8 cellular contexts compared by ENCODE assay signal in the genomic region with DNA sequence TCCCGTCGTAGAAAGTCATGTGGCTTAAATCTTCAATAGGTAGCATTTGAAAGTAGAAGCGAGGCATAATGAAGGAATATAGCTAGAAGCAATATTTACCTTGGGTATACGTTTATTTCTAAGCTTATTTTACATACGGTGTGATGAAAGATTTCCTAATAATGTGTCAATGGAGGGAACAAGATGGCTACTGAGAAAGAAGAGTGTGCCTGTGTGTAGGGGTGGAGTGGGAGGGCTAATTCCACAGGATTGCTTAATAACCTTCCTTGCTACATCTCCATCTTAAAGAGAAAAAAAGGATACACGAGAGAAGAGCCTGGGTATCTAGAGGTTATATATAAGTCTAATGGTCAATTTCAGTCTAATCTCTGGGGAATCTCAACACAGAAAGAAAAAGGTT. TPM values are rescaled to one million over a fixed set of nuclear protein-coding genes. Genes with fewer than 3 reads are reported as not detected.
DNase-seq lines count a peak whose midpoint lies in the region; ATAC-seq and TF ChIP-seq lines count a peak whose summit lies in the region.

No MANE protein-coding gene starts in this region.

- TF ChIP-seq EP300 in upper lobe of left lung (IDR thresholded peaks at IDR 0.05) = no peak

- POLR2A ChIA-PET in CD8-positive, alpha-beta T cell (lab: Charles Lee) = interaction anchor here (0.7 kb wide), 1 partner anchor 1302 kb away, joined by 4 read pairs; no protein-coding TSS in a partner anchor

- ATAC-seq in CD8-positive, alpha-beta T cell = no peak
- ATAC-seq in upper lobe of left lung (ENCODE audit: low FRiP score in 2 of 2) = no peak
- ATAC-seq in HG03095 (IDR thresholded peaks at IDR 0.05; ENCODE audit: unreplicated experiment) = no peak
- no peak for ATAC-seq in HG03135 (IDR thresholded peaks at IDR 0.05; ENCODE audit: unreplicated experiment)

- peaks cover 42% of the 10 kb centered on the region for H3K4me1 Mint-ChIP-seq in CD8-positive, alpha-beta T cell (ENCODE audit: low read depth)
- peaks cover 51% of the 10 kb centered on the region for H3K4me1 Mint-ChIP-seq in chondrocyte (ENCODE audit: low read depth)
- peaks cover 35% of the 10 kb centered on the region for H3K4me1 Mint-ChIP-seq in neural crest cell

- H3K36me3 Mint-ChIP-seq in CD8-positive, alpha-beta T cell = peaks cover 10% of the 10 kb centered on the region
- H3K36me3 Mint-ChIP-seq in chondrocyte (ENCODE audit: low read depth) (peaks cover 2% of the 10 kb centered on the region), neural crest cell (ENCODE audit: low read depth) (no peaks in the 10 kb centered on the region)

- H3K4me1 ChIP-seq in CD8-positive, alpha-beta T cell (ENCODE audit: insufficient read depth, low read length) = peaks cover 16% of the 10 kb centered on the region
- H3K4me1 ChIP-seq in upper lobe of left lung (peaks cover 11 to 36% (median 23%) of the 10 kb centered on the region in 4 donors), BE2C (no peaks in the 10 kb centered on the region)

- no peaks in the 10 kb centered on the region for H3K9me3 Mint-ChIP-seq in CD8-positive, alpha-beta T cell
- H3K9me3 Mint-ChIP-seq in chondrocyte (ENCODE audit: low read depth) = no peaks in the 10 kb centered on the region
- H3K9me3 Mint-ChIP-seq in neural crest cell = no peaks in the 10 kb centered on the region

- no peak overlapping the region for H3K27ac ChIP-seq in CD8-positive, alpha-beta T cell (ENCODE audit: low read depth, low read length)
- peak overlapping the region in 1 of 4 donors; percentile 98 for H3K27ac ChIP-seq in upper lobe of left lung

- DNase-seq in CD8-positive, alpha-beta T cell = no peak
- DNase-seq in NCI-H2227 treated with DMSO at 0.1 percent for 48 hours (lab: John Stamatoyannopoulos, UW) (peak; percentile 26), chondrocyte (ENCODE audit: low spot score) (no peak), neural crest cell (ENCODE audit: low read depth, low spot score) (no peak), upper lobe of left lung (no peak), BE2C (no peak)

- H3K27me3 Mint-ChIP-seq in CD8-positive, alpha-beta T cell (ENCODE audit: low read depth) = peaks cover 4% of the 10 kb centered on the region
- H3K27me3 Mint-ChIP-seq in chondrocyte (ENCODE audit: low read depth) (no peaks in the 10 kb centered on the region), neural crest cell (ENCODE audit: low read depth) (no peaks in the 10 kb centered on the region)

- H3K36me3 ChIP-seq in CD8-positive, alpha-beta T cell (ENCODE audit: insufficient read depth, low read length) = no peaks in the 10 kb centered on the region
- H3K36me3 ChIP-seq in upper lobe of left lung (no peaks in the 10 kb centered on the region), BE2C (no peaks in the 10 kb centered on the region)

- WGBS in upper lobe of left lung, 2 donors = 60 to 67% methylated on average over 6 of the region's 6 CpGs

- intact Hi-C loops in CD8-positive, alpha-beta T cell (cut with DNase I, micrococcal nuclease) = no loop called here

- peak overlapping the region; percentile 25 for H3K27ac Mint-ChIP-seq in CD8-positive, alpha-beta T cell
- H3K27ac Mint-ChIP-seq in chondrocyte (ENCODE audit: unreplicated experiment) = peak overlapping the region; percentile 100
- no peak overlapping the region for H3K27ac Mint-ChIP-seq in neural crest cell (ENCODE audit: unreplicated experiment)

- CTCF ChIA-PET in CD8-positive, alpha-beta T cell (lab: Charles Lee) = no interaction called here

- no peak for TF ChIP-seq CTCF in CD8-positive, alpha-beta T cell (IDR thresholded peaks at IDR 0.05)
- no peak for TF ChIP-seq CTCF in chondrocyte (IDR thresholded peaks at IDR 0.05)
- no peak for TF ChIP-seq CTCF in neural crest cell (conservative IDR thresholded peaks at IDR 0.05)
- no peak for TF ChIP-seq CTCF in upper lobe of left lung (IDR thresholded peaks at IDR 0.05)
- no peak for TF ChIP-seq CTCF in BE2C (IDR thresholded peaks at IDR 0.05; ENCODE audit: low read depth, low read length)

- no peak for TF ChIP-seq POLR2A in upper lobe of left lung (IDR thresholded peaks at IDR 0.05)

- peak overlapping the region; percentile 47 for H3K4me3 Mint-ChIP-seq in CD8-positive, alpha-beta T cell
- H3K4me3 Mint-ChIP-seq in chondrocyte (ENCODE audit: unreplicated experiment) = peak overlapping the region; percentile 92
- peak overlapping the region; percentile 99 for H3K4me3 Mint-ChIP-seq in neural crest cell

- H3K4me3 ChIP-seq in CD8-positive, alpha-beta T cell (ENCODE audit: low read depth, low read length) = no peak overlapping the region
- H3K4me3 ChIP-seq in upper lobe of left lung (peak overlapping the region in 1 of 4 donors; percentile 88), BE2C (ENCODE audit: low read depth, low read length) (no peak overlapping the region)

- H3K27me3 ChIP-seq in CD8-positive, alpha-beta T cell (ENCODE audit: insufficient read depth, low read length) = no peaks in the 10 kb centered on the region
- H3K27me3 ChIP-seq in upper lobe of left lung = no peaks in the 10 kb centered on the region
- no peaks in the 10 kb centered on the region for H3K27me3 ChIP-seq in BE2C

- no peaks in the 10 kb centered on the region for H3K9me3 ChIP-seq in CD8-positive, alpha-beta T cell (ENCODE audit: low read length)
- H3K9me3 ChIP-seq in upper lobe of left lung = no peaks in the 10 kb centered on the region
- no peaks in the 10 kb centered on the region for H3K9me3 ChIP-seq in BE2C

RNA-seq across cellular contexts. Expression of gene SPART, which starts 2.0 kb away (rescaled TPM):
- 10 to 100 TPM; 16.2 to 20.1 TPM for total RNA-seq in CD8-positive, alpha-beta T cell
- total RNA-seq in chondrocyte (93.6 to 97.1 TPM (median 95.6 TPM) in 3 replicates), neural crest cell (70.6 and 70.9 TPM in 2 replicates), upper lobe of left lung (10 to 100 TPM; 30.4 to 86.7 (median 47.9) TPM)
- 7.6 TPM for polyA plus RNA-seq in BE2C (2012; ENCODE audit: insufficient read depth, insufficient read length, low read depth)

RNA-seq across cellular contexts. Expression of gene CCDC169, which starts 46.6 kb away (rescaled TPM):
- total RNA-seq in CD8-positive, alpha-beta T cell = not detected
- total RNA-seq in chondrocyte (1.8 to 2.3 TPM (median 2.2 TPM) in 3 replicates), neural crest cell (1.7 and 3.5 TPM in 2 replicates), upper lobe of left lung (under 1 TPM in 3 of 6 donors, not detected in 3; 0.20 to 0.74 (median 0.26) TPM)
- polyA plus RNA-seq in BE2C (2012; ENCODE audit: insufficient read depth, insufficient read length, low read depth) = 2.6 TPM

Comparison
In these comparisons a context has a peak if more than half of its experiments do, and no peak if none do; other contexts are left out.
1. H3K4me3 Mint-ChIP-seq: peak in every context shown above with its lines; median percentile 99 in neural crest cell; 92 in chondrocyte; 47 in CD8-positive, alpha-beta T cell.